ENCODE assay signal across 1 cellular context in genomic region chr16:47386201-47386718, GRCh38.
TF ChIP-seq lines count a peak whose summit lies in the region.

No MANE protein-coding gene starts in this region.

TF ChIP-seq in GM23338, 12 proteins besides CTCF, POLR2A, EP300 and RAD21 (continued from another document):
- no peak for TF ChIP-seq ZNF331 (CRISPR knock-in tag; IDR thresholded peaks at IDR 0.05; ENCODE audit: low read depth)
- no peak for TF ChIP-seq STAT1 (IDR thresholded peaks at IDR 0.05; ENCODE audit: unreplicated experiment)
- no peak for TF ChIP-seq CREB1 (CRISPR knock-in tag; IDR thresholded peaks at IDR 0.05; ENCODE audit: low read depth)
- TF ChIP-seq REST (IDR thresholded peaks at IDR 0.05; ENCODE audit: unreplicated experiment), result no peak
